8 cellular contexts compared by ENCODE assay signal in the genomic region with DNA sequence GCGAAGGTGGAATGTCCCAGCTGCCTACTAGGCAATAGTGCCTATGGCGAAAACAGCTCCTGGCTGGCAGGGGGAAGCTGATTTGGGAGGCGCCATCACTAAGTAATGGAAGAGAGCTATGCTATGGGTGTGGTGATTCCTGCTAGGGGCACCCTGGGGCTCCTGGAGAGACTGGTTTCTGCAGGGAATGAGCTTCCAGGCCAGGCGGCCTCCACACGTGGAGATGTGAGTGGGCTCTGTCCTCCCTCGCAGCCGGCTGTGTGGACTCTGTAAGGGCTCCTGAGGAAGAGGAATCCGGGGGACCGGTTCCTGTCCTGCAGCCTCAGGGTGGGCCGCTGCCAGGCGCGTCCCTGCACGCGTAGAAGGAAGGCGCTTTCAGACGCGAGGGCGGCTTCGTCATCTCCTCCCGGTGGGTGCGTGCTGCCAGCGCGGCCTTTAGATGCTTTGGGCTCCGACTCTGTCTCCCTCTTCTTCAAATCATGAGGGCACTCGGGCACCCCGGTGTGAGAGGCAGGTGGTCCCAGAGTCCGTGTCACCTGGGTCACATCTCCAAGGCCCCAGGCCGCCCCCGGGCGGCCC. TPM values are rescaled to one million over a fixed set of nuclear protein-coding genes. Genes with fewer than 3 reads are reported as not detected.
DNase-seq lines count a peak whose midpoint lies in the region; ATAC-seq and TF ChIP-seq lines count a peak whose summit lies in the region.

No MANE protein-coding gene starts in this region.

- no peak overlapping the region for H3K4ac ChIP-seq in IMR-90 (ENCODE audit: low read depth, low read length)

- H3K9me1 ChIP-seq in IMR-90 (ENCODE audit: insufficient read depth, low read length), result 0 out of 2 replicates have a peak, but pooled peaks cover 3% of the 10 kb centered on the region

- dilution Hi-C loops in IMR-90 (cut with HindIII; ENCODE audit: low sequenced_read_pairs, unreplicated experiment), result no loop called here

- no peak overlapping the region for H2AK9ac ChIP-seq in IMR-90 (replicated peaks; ENCODE audit: low read depth, low read length, poor library complexity)

- peaks cover 6% of the 10 kb centered on the region for H3K36me3 Mint-ChIP-seq in Calu3 (ENCODE audit: insufficient read depth, unreplicated experiment)
- H3K36me3 Mint-ChIP-seq in activated naive CD8-positive, alpha-beta T cell treated with anti-CD3 and anti-CD28 coated beads for 36 hours, result no peaks in the 10 kb centered on the region

- H3K9me3 Mint-ChIP-seq in Calu3 (ENCODE audit: low read depth, unreplicated experiment), result no peaks in the 10 kb centered on the region
- no peaks in the 10 kb centered on the region for H3K9me3 Mint-ChIP-seq in activated naive CD8-positive, alpha-beta T cell treated with anti-CD3 and anti-CD28 coated beads for 36 hours

- peaks cover 8% of the 10 kb centered on the region for H3K4me1 Mint-ChIP-seq in Calu3 (ENCODE audit: low read depth, unreplicated experiment)
- H3K4me1 Mint-ChIP-seq in activated naive CD8-positive, alpha-beta T cell treated with anti-CD3 and anti-CD28 coated beads for 36 hours, result peaks cover 2% of the 10 kb centered on the region

- BruUV-seq in Calu3 (replicated peaks; lab: Mats Ljungman, UMichigan), result no TSS peak
- no TSS peak for BruUV-seq in IMR-90 (replicated peaks; lab: Mats Ljungman, UMichigan)

- no peak overlapping the region for H2AK5ac ChIP-seq in IMR-90 (ENCODE audit: low read depth, low read length)

- no peak overlapping the region for H4K91ac ChIP-seq in IMR-90 (ENCODE audit: insufficient read depth, low read depth, low read length)

- in situ Hi-C loops in IMR-90 (cut with MboI; ENCODE audit: low sequenced_read_pairs), result no loop called here

- no peak overlapping the region for H3K18ac ChIP-seq in IMR-90 (ENCODE audit: low read depth, low read length)

- intact Hi-C loops in Calu3 (cut with micrococcal nuclease; ENCODE audit: unreplicated experiment) (loop anchor here (1.0 to 5.0 kb wide), 2 partner anchors 100 to 381 kb away; no protein-coding TSS in a partner anchor), IMR-90 (cut with micrococcal nuclease) (loop anchor here (2.0 to 5.0 kb wide), 4 partner anchors 43 to 383 kb away; a partner anchor contains a TSS)

- no peak overlapping the region for H4K5ac ChIP-seq in IMR-90 (ENCODE audit: low read depth, low read length)

- H3K79me1 ChIP-seq in IMR-90 (ENCODE audit: low read depth in 1 of 2, low read length in 2 of 2), result no peaks in the 10 kb centered on the region

- WGBS in IMR-90 (ENCODE audit: extremely low coverage in 2 of 2, insufficient read length in 1 of 2), 2 experiments, result 46% methylated on average over 16 of the region's 30 CpGs; no CpG with 5 or more reads in 1 of the 2 experiments

- CTCF ChIA-PET in Calu3 (lab: Charles Lee) (interaction anchor here (0.7 to 1.8 kb wide), 6 partner anchors 19 to 305 kb away, joined by 3 to 20 read pairs (median 3); no protein-coding TSS in a partner anchor), IMR-90 (lab: Yijun Ruan, JAX) (interaction anchor here (0.6 to 2.6 kb wide), 4 partner anchors 8 to 800 kb away, joined by 3 to 15 read pairs (median 4); no protein-coding TSS in a partner anchor)

- no peaks in the 10 kb centered on the region for H4K20me1 ChIP-seq in IMR-90 (ENCODE audit: insufficient read depth, low read length)

- no peak overlapping the region for H2BK5ac ChIP-seq in IMR-90 (ENCODE audit: low read depth, low read length, poor library complexity, severe bottlenecking)

- TF ChIP-seq CTCF in Calu3 (IDR thresholded peaks at IDR 0.05; ENCODE audit: unreplicated experiment) (no peak), IMR-90 (conservative IDR thresholded peaks at IDR 0.05; ENCODE audit: low read depth, low read length) (no peak)

- ATAC-seq in IMR-90 (ENCODE audit: low read depth), result no peak

- no peak overlapping the region for H2BK20ac ChIP-seq in IMR-90 (ENCODE audit: low read depth, low read length)

- POLR2A ChIA-PET in IMR-90 (lab: Charles Lee; ENCODE audit: unreplicated experiment), result no interaction called here

- H3K36me3 ChIP-seq in IMR-90 (ENCODE audit: control insufficient read depth, insufficient read depth, low read length) (no peaks in the 10 kb centered on the region), iPS-20b (ENCODE audit: insufficient read depth, low read depth, low read length) (peaks cover 4% of the 10 kb centered on the region; the same call in 1 of the 2 replicates)

- peak overlapping the region; percentile 79 for H3K4me3 Mint-ChIP-seq in Calu3 (ENCODE audit: low read depth, unreplicated experiment)
- H3K4me3 Mint-ChIP-seq in activated naive CD8-positive, alpha-beta T cell treated with anti-CD3 and anti-CD28 coated beads for 36 hours, result peak overlapping the region; percentile 62

- H3K14ac ChIP-seq in IMR-90 (replicated peaks; ENCODE audit: low read depth, low read length), result no peak overlapping the region

- H2BK120ac ChIP-seq in IMR-90 (ENCODE audit: low read depth, low read length), result no peak overlapping the region

- H3K27ac ChIP-seq in IMR-90 (ENCODE audit: insufficient read depth, low read length) (no peak overlapping the region), iPS-20b (ENCODE audit: low read length) (no peak overlapping the region)

- peaks cover 14% of the 10 kb centered on the region; the same call in 1 of the 2 replicates for H3K4me1 ChIP-seq in IMR-90 (ENCODE audit: control insufficient read depth, insufficient read depth, low read length)
- 0 out of 2 replicates have a peak, but pooled peaks cover 5% of the 10 kb centered on the region for H3K4me1 ChIP-seq in iPS-20b (ENCODE audit: insufficient read depth, low read length)

- H3K27me3 Mint-ChIP-seq in Calu3 (ENCODE audit: unreplicated experiment), result peaks cover 17% of the 10 kb centered on the region
- H3K27me3 Mint-ChIP-seq in activated naive CD8-positive, alpha-beta T cell treated with anti-CD3 and anti-CD28 coated beads for 36 hours, result peaks cover 14% of the 10 kb centered on the region

- H3K27me3 ChIP-seq in IMR-90 (ENCODE audit: control insufficient read depth, insufficient read depth, low read length) (no peaks in the 10 kb centered on the region), iPS-20b (ENCODE audit: insufficient read depth, low read length) (peaks cover 19% of the 10 kb centered on the region)

- H3K9ac ChIP-seq in IMR-90 (ENCODE audit: low read depth, low read length), result no peak overlapping the region
- no peak overlapping the region for H3K9ac ChIP-seq in iPS-20b (ENCODE audit: low read depth, low read length)

- H2BK15ac ChIP-seq in IMR-90 (ENCODE audit: low read depth, low read length), result no peak overlapping the region

- no peak overlapping the region for H3K27ac Mint-ChIP-seq in Calu3 (ENCODE audit: unreplicated experiment)
- no peak overlapping the region for H3K27ac Mint-ChIP-seq in activated naive CD8-positive, alpha-beta T cell treated with anti-CD3 and anti-CD28 coated beads for 36 hours

- H3K56ac ChIP-seq in IMR-90 (ENCODE audit: extremely low read depth, insufficient read depth, low read length), result no peak overlapping the region

- peak overlapping the region in 1 of 2 experiments; percentile 29; a peak in 2 of 4 replicates for H4K8ac ChIP-seq in IMR-90 (ENCODE audit: low read depth in 2 of 2, low read length in 2 of 2)

- no peak overlapping the region for H3K4me3 ChIP-seq in IMR-90 (ENCODE audit: insufficient read depth, low read depth, low read length)
- peak overlapping the region; percentile 71; the same call in 1 of the 2 replicates for H3K4me3 ChIP-seq in iPS-20b (ENCODE audit: low read length)

- DNase-seq in Calu3, result no peak
- no peak for DNase-seq in IMR-90
- peak; percentile 33 for DNase-seq in activated naive CD8-positive, alpha-beta T cell treated with anti-CD3 and anti-CD28 coated beads for 36 hours
- peak in 3 of 4 experiments; percentile 7 to 26 (median 11) for DNase-seq in stimulated activated CD4-positive, alpha-beta T cell treated with anti-CD3 and anti-CD28 coated beads, Interleukin-1b, Interleukin-23, amount 100 ng/mL, for 24 hours (ENCODE audit: low read depth in 4 of 4, low spot score in 1 of 4)
- no peak for DNase-seq in A172 (ENCODE audit: low spot score)
- DNase-seq in NCI-H1436 (lab: John Stamatoyannopoulos, UW), result no peak
- no peak for DNase-seq in NCI-H345 treated with DMSO at 0.1 percent for 48 hours (lab: John Stamatoyannopoulos, UW; ENCODE audit: unreplicated experiment)

- H3K9me3 ChIP-seq in IMR-90 (ENCODE audit: control insufficient read depth, insufficient read depth, low read length), result no peaks in the 10 kb centered on the region
- H3K9me3 ChIP-seq in iPS-20b (ENCODE audit: insufficient read depth, low read depth, low read length), result no peaks in the 10 kb centered on the region

- H3K23ac ChIP-seq in IMR-90 (ENCODE audit: low read depth, low read length), result no peak overlapping the region

- no peak for TF ChIP-seq RAD21 in IMR-90 (IDR thresholded peaks at IDR 0.05; ENCODE audit: low read length)

- TF ChIP-seq POLR2A in IMR-90 (IDR thresholded peaks at IDR 0.05; ENCODE audit: low read depth, low read length), result no peak

- H2AFZ ChIP-seq in IMR-90 (replicated peaks; ENCODE audit: low read length, poor library complexity), result peak overlapping the region; percentile 97

- no peak overlapping the region for H3K4me2 ChIP-seq in IMR-90 (ENCODE audit: low read depth, low read length)

TF ChIP-seq in IMR-90, 13 proteins besides CTCF, POLR2A, EP300 and RAD21:
- TF ChIP-seq RCOR1 (IDR thresholded peaks at IDR 0.05; ENCODE audit: insufficient replicate concordance, low read length) (no peak), NFE2L2 (IDR thresholded peaks at IDR 0.05; ENCODE audit: low read depth, low read length) (no peak)

RNA-seq across cellular contexts. Expression of a gene that starts 55.5 kb away (rescaled TPM):
- total RNA-seq in Calu3 (2022) (not detected in 2 replicates), IMR-90 (2012; rRNA removed) (not detected in 2 replicates)
- not detected in 2 replicates for polyA plus RNA-seq in IMR-90 (2012; rRNA removed)
- not detected in 2 replicates for polyA plus RNA-seq in IMR-90 (2012; cell fraction: cytosol; rRNA removed)
- not detected in 2 replicates for polyA plus RNA-seq in IMR-90 (2012; cell fraction: nucleus; rRNA removed; ENCODE audit: low replicate concordance)
- not detected for total RNA-seq in activated naive CD8-positive, alpha-beta T cell treated with anti-CD3 and anti-CD28 coated beads for 36 hours
- not detected in 2 replicates for total RNA-seq in A172 (2014; rRNA removed; shearing (Covaris generic))

RNA-seq across cellular contexts. Expression of a gene that starts 56.9 kb away (rescaled TPM):
- total RNA-seq in Calu3 (2022), result 30.9 and 34.8 TPM in 2 replicates
- 4.7 and 5.4 TPM in 2 replicates for total RNA-seq in IMR-90 (2012; rRNA removed)
- polyA plus RNA-seq in IMR-90 (2012; rRNA removed), result 4.7 and 5.5 TPM in 2 replicates
- polyA plus RNA-seq in IMR-90 (2012; cell fraction: cytosol; rRNA removed), result 8.4 and 12.8 TPM in 2 replicates
- 24.6 and 26.9 TPM in 2 replicates for polyA plus RNA-seq in IMR-90 (2012; cell fraction: nucleus; rRNA removed; ENCODE audit: low replicate concordance)
- total RNA-seq in activated naive CD8-positive, alpha-beta T cell treated with anti-CD3 and anti-CD28 coated beads for 36 hours, result 10 to 100 TPM; 16.0 to 17.2 TPM
- total RNA-seq in A172 (2014; rRNA removed; shearing (Covaris generic)), result 12.9 and 17.6 TPM in 2 replicates

Comparison
In these comparisons a context has a peak if more than half of its experiments do, and no peak if none do; other contexts are left out.
1. DNase-seq: peak in activated naive CD8-positive, alpha-beta T cell treated with anti-CD3 and anti-CD28 coated beads for 36 hours (single experiment) and stimulated activated CD4-positive, alpha-beta T cell treated with anti-CD3 and anti-CD28 coated beads, Interleukin-1b, Interleukin-23, amount 100 ng/mL, for 24 hours (3 of 4); none in Calu3 (single experiment), IMR-90 (single experiment), A172 (single experiment), NCI-H1436 (single experiment) and NCI-H345 treated with DMSO at 0.1 percent for 48 hours (single experiment).